ENCODE assay signal across 8 cellular contexts in the genomic region with DNA sequence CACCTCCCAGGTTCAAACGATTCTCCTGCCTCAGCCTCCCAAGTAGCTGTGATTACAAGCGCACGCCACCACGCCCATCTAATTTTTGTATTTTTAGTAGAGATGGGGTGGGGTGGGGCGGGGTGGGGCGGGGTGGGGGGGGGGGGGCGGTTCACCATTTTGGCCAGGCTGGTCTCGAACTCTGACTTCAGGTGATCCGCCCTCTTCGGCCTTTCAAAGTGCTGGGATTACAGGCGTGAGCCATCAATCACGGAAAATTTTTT. TPM values are rescaled to one million over a fixed set of nuclear protein-coding genes. Genes with fewer than 3 reads are reported as not detected.
DNase-seq lines count a peak whose midpoint lies in the region; ATAC-seq and TF ChIP-seq lines count a peak whose summit lies in the region.

No MANE protein-coding gene starts in this region.

- H2AFZ ChIP-seq in MM.1S (ENCODE audit: low read length) = no peak overlapping the region

- no peak for DNase-seq in BE2C
- no peak for DNase-seq in MM.1S
- DNase-seq in natural killer cell treated with Interleukin-12 subunit alpha and Interleukin-12 subunit beta and Interleukin-15 and Interleukin-18, amount 100 ng/mL, for 72 hours (ENCODE audit: low spot score) = no peak
- DNase-seq in NCI-H1105 treated with DMSO at 0.1 percent for 48 hours (lab: John Stamatoyannopoulos, UW) = no peak
- no peak for DNase-seq in NCI-H82 (lab: John Stamatoyannopoulos, UW)
- DNase-seq in NCI-H2196 (lab: John Stamatoyannopoulos, UW; ENCODE audit: unreplicated experiment) = no peak

- peaks cover 43% of the 10 kb centered on the region for H3K79me2 ChIP-seq in MM.1S (ENCODE audit: low read length)

- no peak for ATAC-seq in natural killer cell treated with Interleukin-12 subunit alpha and Interleukin-12 subunit beta and Interleukin-15 and Interleukin-18, amount 100 ng/mL, for 72 hours
- no peak for ATAC-seq in GM18867 (IDR thresholded peaks at IDR 0.05; ENCODE audit: unreplicated experiment)

- H3K9me3 ChIP-seq in BE2C (no peaks in the 10 kb centered on the region), MM.1S (replicated peaks; ENCODE audit: insufficient read depth, low read length) (no peaks in the 10 kb centered on the region), ectodermal cell (ENCODE audit: control insufficient read depth, low read length) (no peaks in the 10 kb centered on the region)

- no peaks in the 10 kb centered on the region for H3K27me3 ChIP-seq in BE2C
- no peaks in the 10 kb centered on the region for H3K27me3 ChIP-seq in MM.1S (replicated peaks; ENCODE audit: insufficient read depth, low read length)
- H3K27me3 ChIP-seq in ectodermal cell (ENCODE audit: control insufficient read depth, insufficient read depth, low read length, poor library complexity, severe bottlenecking) = no peaks in the 10 kb centered on the region

- peak overlapping the region; percentile 54; the same call in 1 of the 2 replicates for H3K27ac ChIP-seq in MM.1S (ENCODE audit: low read length)
- no peak overlapping the region for H3K27ac ChIP-seq in ectodermal cell (ENCODE audit: insufficient read depth, low read depth, low read length, poor library complexity, severe bottlenecking)

- H3K4me2 ChIP-seq in MM.1S (ENCODE audit: low read depth, low read length) = peak overlapping the region; percentile 67; the same call in 1 of the 2 replicates

- WGBS in ectodermal cell, 2 experiments = 2 to 3% methylated on average over 5 to 6 of the region's 12 CpGs

- 0 out of 2 replicates have a peak, but pooled peaks cover 8% of the 10 kb centered on the region for H3F3A ChIP-seq in MM.1S (ENCODE audit: insufficient read depth, low read length)

- H3K36me3 ChIP-seq in BE2C (peaks cover 21% of the 10 kb centered on the region), MM.1S (replicated peaks; ENCODE audit: insufficient read depth, low read length) (no peaks in the 10 kb centered on the region), ectodermal cell (ENCODE audit: control insufficient read depth, insufficient read depth, low read length) (peaks cover 5% of the 10 kb centered on the region)

- TF ChIP-seq CTCF in BE2C (IDR thresholded peaks at IDR 0.05; ENCODE audit: low read depth, low read length) (no peak), MM.1S (IDR thresholded peaks at IDR 0.05; ENCODE audit: low read length) (no peak)

- peaks cover 33 to 35% of the 10 kb centered on the region in 2 donors for H3K4me1 Mint-ChIP-seq in natural killer cell treated with Interleukin-12 subunit alpha and Interleukin-12 subunit beta and Interleukin-15 and Interleukin-18, amount 100 ng/mL, for 72 hours (ENCODE audit: low read depth in 2 of 2)

- H3K27me3 Mint-ChIP-seq in natural killer cell treated with Interleukin-12 subunit alpha and Interleukin-12 subunit beta and Interleukin-15 and Interleukin-18, amount 100 ng/mL, for 72 hours = no peaks in the 10 kb centered on the region

- peak overlapping the region; percentile 98 for H3K4me3 Mint-ChIP-seq in natural killer cell treated with Interleukin-12 subunit alpha and Interleukin-12 subunit beta and Interleukin-15 and Interleukin-18, amount 100 ng/mL, for 72 hours

- H3K9me3 Mint-ChIP-seq in natural killer cell treated with Interleukin-12 subunit alpha and Interleukin-12 subunit beta and Interleukin-15 and Interleukin-18, amount 100 ng/mL, for 72 hours = no peaks in the 10 kb centered on the region

- no peaks in the 10 kb centered on the region for H4K20me1 ChIP-seq in MM.1S (ENCODE audit: insufficient read depth, low read length)

- no peak overlapping the region for H3K9ac ChIP-seq in MM.1S (ENCODE audit: low read length)

- peak overlapping the region; percentile 88 to 94 for H3K27ac Mint-ChIP-seq in natural killer cell treated with Interleukin-12 subunit alpha and Interleukin-12 subunit beta and Interleukin-15 and Interleukin-18, amount 100 ng/mL, for 72 hours

- 0 out of 2 replicates have a peak, but pooled peaks cover 2% of the 10 kb centered on the region for H3K4me1 ChIP-seq in BE2C
- H3K4me1 ChIP-seq in MM.1S (ENCODE audit: low read length) = peaks cover 10% of the 10 kb centered on the region
- peaks cover 10% of the 10 kb centered on the region for H3K4me1 ChIP-seq in ectodermal cell (ENCODE audit: control insufficient read depth, insufficient read depth, low read length)

- peak overlapping the region; percentile 69 for H3K4me3 ChIP-seq in BE2C (ENCODE audit: low read depth, low read length)
- peak overlapping the region; percentile 63 for H3K4me3 ChIP-seq in MM.1S (ENCODE audit: low read length)
- H3K4me3 ChIP-seq in ectodermal cell (ENCODE audit: insufficient read depth, low read depth, low read length) = peak overlapping the region; percentile 80

- H3K36me3 Mint-ChIP-seq in natural killer cell treated with Interleukin-12 subunit alpha and Interleukin-12 subunit beta and Interleukin-15 and Interleukin-18, amount 100 ng/mL, for 72 hours = peaks cover 9% of the 10 kb centered on the region

- H3K9me2 ChIP-seq in MM.1S (replicated peaks; ENCODE audit: insufficient read depth, low read length) = no peaks in the 10 kb centered on the region

RNA-seq across cellular contexts. Expression of a gene that starts 0.5 kb away (rescaled TPM):
- polyA plus RNA-seq in BE2C (2012; ENCODE audit: insufficient read depth, insufficient read length, low read depth) = 108 TPM
- 22.2 TPM for polyA plus RNA-seq in ectodermal cell (2013, experiment 1 of 4)
- polyA plus RNA-seq in ectodermal cell (2013, experiment 2 of 4) = 20.5 TPM
- polyA plus RNA-seq in ectodermal cell (2013, experiment 3 of 4) = 13.7 TPM
- 14.7 TPM for polyA plus RNA-seq in ectodermal cell (2013, experiment 4 of 4)
- 100 to 1,000 TPM; 125 to 175 TPM for total RNA-seq in natural killer cell treated with Interleukin-12 subunit alpha and Interleukin-12 subunit beta and Interleukin-15 and Interleukin-18, amount 100 ng/mL, for 72 hours

RNA-seq across cellular contexts. Expression of a gene that starts 54.0 kb away (rescaled TPM):
- 319 TPM for polyA plus RNA-seq in BE2C (2012; ENCODE audit: insufficient read depth, insufficient read length, low read depth)
- polyA plus RNA-seq in ectodermal cell (2013, experiment 1 of 4) = 55.4 TPM
- polyA plus RNA-seq in ectodermal cell (2013, experiment 2 of 4) = 50.0 TPM
- 61.0 TPM for polyA plus RNA-seq in ectodermal cell (2013, experiment 3 of 4)
- 64.9 TPM for polyA plus RNA-seq in ectodermal cell (2013, experiment 4 of 4)
- 100 to 1,000 TPM; 107 to 195 TPM for total RNA-seq in natural killer cell treated with Interleukin-12 subunit alpha and Interleukin-12 subunit beta and Interleukin-15 and Interleukin-18, amount 100 ng/mL, for 72 hours
